ENCODE assay signal across 20 cellular contexts in genomic region chr6:13058043-13058442, GRCh38.
"Had no signal": no experiment of that assay in that cellular context is flagged by ENCODE, and none has a peak within 500 bp of the region (broad histone marks: within the 10 kb centered on the region; RNA-seq: fewer than 3 reads in every experiment).

No MANE protein-coding gene starts in this region.

- ATAC-seq: foreskin keratinocyte, gastroesophageal sphincter, heart right ventricle, left cardiac atrium, left lung, left ventricle myocardium superior, lower lobe of right lung had no signal

- DNase-seq: cerebellar nuclear complex; colonic mucosa; cortex of kidney; effector CD4-positive, alpha-beta T cell; effector memory CD4-positive, alpha-beta T cell; foreskin keratinocyte; head of caudate nucleus; heart right ventricle; hippocampal formation; left cardiac atrium; left lung; left ventricle myocardium superior; lower lobe of right lung; mammary epithelial cell; mesendoderm; midbrain had no signal

- H3K36me3 ChIP-seq: colonic mucosa, gastroesophageal sphincter, left lung, lower lobe of right lung had no signal

- H3K9me3 ChIP-seq: colonic mucosa, esophagus muscularis mucosa, gastroesophageal sphincter, heart right ventricle, left lung, lower lobe of right lung had no signal

- H3K4me3 ChIP-seq: colonic mucosa, esophagus muscularis mucosa, gastroesophageal sphincter, heart right ventricle, left lung, lower lobe of right lung had no signal

- H3K27me3 Mint-ChIP-seq: dendritic cell treated with granulocyte-macrophage colony-stimulating factor and Interleukin-4, amounts not matched to agents 40 ng/mL and 50 ng/mL, for 4 days had no signal

- H3K27ac ChIP-seq: colonic mucosa, esophagus muscularis mucosa, foreskin keratinocyte, gastroesophageal sphincter, heart right ventricle, left lung, lower lobe of right lung had no signal

- H3K4me3 Mint-ChIP-seq: dendritic cell treated with granulocyte-macrophage colony-stimulating factor and Interleukin-4, amounts not matched to agents 40 ng/mL and 50 ng/mL, for 4 days; memory B cell had no signal

- H3K4me1 ChIP-seq: colonic mucosa, esophagus muscularis mucosa, foreskin keratinocyte, gastroesophageal sphincter, left lung, lower lobe of right lung had no signal

- H3K36me3 Mint-ChIP-seq: memory B cell had no signal

- H3K4me1 Mint-ChIP-seq: memory B cell had no signal

- H3K9me3 Mint-ChIP-seq: dendritic cell treated with granulocyte-macrophage colony-stimulating factor and Interleukin-4, amounts not matched to agents 40 ng/mL and 50 ng/mL, for 4 days; memory B cell had no signal

- H3K27ac Mint-ChIP-seq: dendritic cell treated with granulocyte-macrophage colony-stimulating factor and Interleukin-4, amounts not matched to agents 40 ng/mL and 50 ng/mL, for 4 days; memory B cell had no signal

- H3K27me3 ChIP-seq: colonic mucosa, esophagus muscularis mucosa, foreskin keratinocyte, heart right ventricle, left lung had no signal
